8 cellular contexts compared by ENCODE assay signal in the genomic region with DNA sequence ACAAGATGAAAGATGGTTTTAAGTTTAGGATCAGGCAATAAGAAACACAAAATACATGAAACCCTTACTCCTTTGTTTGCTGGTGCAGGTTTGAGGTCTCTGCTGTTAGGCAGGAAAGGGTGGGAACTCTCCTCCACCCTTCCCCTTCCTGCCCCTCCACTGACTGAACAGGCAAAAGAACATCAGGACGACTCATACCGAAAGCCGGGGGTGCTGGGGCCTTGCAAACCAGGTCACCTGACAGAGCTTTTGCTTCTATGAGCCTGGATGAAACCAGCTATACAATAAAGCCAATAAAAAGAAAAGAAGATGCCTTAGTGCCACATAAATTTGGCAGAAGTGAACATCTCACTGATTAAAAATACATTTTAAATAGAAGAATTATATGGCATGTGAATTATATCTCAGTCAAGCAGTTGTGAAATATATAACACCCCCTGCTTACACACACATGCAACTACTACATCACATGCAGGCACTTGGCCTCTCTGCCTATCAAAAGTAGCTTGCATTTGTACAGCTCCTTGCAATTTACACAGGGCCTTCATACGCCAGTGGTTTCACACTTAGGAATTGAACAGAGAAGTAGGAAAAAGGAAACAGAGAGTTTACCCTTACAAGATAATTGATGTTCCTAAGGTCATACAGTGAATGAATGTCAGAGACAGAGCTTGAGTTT.
A peak's percentile ranks its signal among the peaks of the same experiment; 100 is the strongest.
DNase-seq lines count a peak whose midpoint lies in the region; ATAC-seq and TF ChIP-seq lines count a peak whose summit lies in the region.

No MANE protein-coding gene starts in this region.

- intact Hi-C loops in upper lobe of right lung (cut with DNase I) (no loop called here), Caco-2 (cut with micrococcal nuclease; ENCODE audit: unreplicated experiment) (no loop called here)

- H3K9ac ChIP-seq in BLaER1 treated with 17β-estradiol and CSF1 and Interleukin-3, amounts not matched to agents 10 nM and 100 nM: no peak overlapping the region; a peak in 1 of 22 replicates

- H4K20me1 ChIP-seq in BLaER1 treated with 17β-estradiol and CSF1 and Interleukin-3, amounts not matched to agents 10 nM and 100 nM: no peaks in the 10 kb centered on the region

- H3K4me2 ChIP-seq in BLaER1 treated with 17β-estradiol and CSF1 and Interleukin-3, amounts not matched to agents 10 nM and 100 nM: peak overlapping the region; percentile 49 to 80 (median 64)

- no TSS peak for BruUV-seq in Caco-2 (replicated peaks; lab: Mats Ljungman, UMichigan)

- POLR2A ChIA-PET in Caco-2 (lab: Charles Lee): no interaction called here

- no peak for TF ChIP-seq CTCF in upper lobe of right lung (IDR thresholded peaks at IDR 0.05)
- no peak for TF ChIP-seq CTCF in Caco-2 (IDR thresholded peaks at IDR 0.05; ENCODE audit: insufficient read depth in 1 of 2, low read depth in 1 of 2, low read length in 1 of 2, severe bottlenecking in 1 of 2, unreplicated experiment in 1 of 2)

- H3K9me3 ChIP-seq in BLaER1 treated with 17β-estradiol and CSF1 and Interleukin-3, amounts not matched to agents 10 nM and 100 nM (replicated peaks in 1 of 11): peaks cover 0 to 3% (median 0%) of the 10 kb centered on the region in 11 experiments; a peak in 1 of 22 replicates
- H3K9me3 ChIP-seq in upper lobe of right lung (no peaks in the 10 kb centered on the region), Caco-2 (no peaks in the 10 kb centered on the region)

- peaks cover 29 to 69% (median 48%) of the 10 kb centered on the region in 10 experiments for H3K4me1 ChIP-seq in BLaER1 treated with 17β-estradiol and CSF1 and Interleukin-3, amounts not matched to agents 10 nM and 100 nM
- H3K4me1 ChIP-seq in upper lobe of right lung (peaks cover 7% of the 10 kb centered on the region), Caco-2 (no peaks in the 10 kb centered on the region)

- no peak overlapping the region for H3K27ac Mint-ChIP-seq in Caco-2 (ENCODE audit: unreplicated experiment)

- DNase-seq in activated CD8-positive, alpha-beta memory T cell treated with anti-CD3 and anti-CD28 coated beads, Interleukin-2, amount 50 U/mL, for 24 hours (ENCODE audit: extremely low read depth): peak; percentile 63
- peak; percentile 34 for DNase-seq in left kidney (ENCODE audit: low read depth, low spot score)
- no peak for DNase-seq in upper lobe of right lung
- DNase-seq in Caco-2: no peak
- DNase-seq in H4 (ENCODE audit: low spot score): no peak

- peak; percentile 82 for ATAC-seq in GM21367 (IDR thresholded peaks at IDR 0.05; ENCODE audit: unreplicated experiment)
- peak; percentile 97 for ATAC-seq in HG03571 (IDR thresholded peaks at IDR 0.05; ENCODE audit: unreplicated experiment)
- peak; percentile 82 for ATAC-seq in upper lobe of right lung

- CTCF ChIA-PET in Caco-2 (lab: Charles Lee): no interaction called here

- no peak overlapping the region for H3K4me3 Mint-ChIP-seq in Caco-2 (ENCODE audit: unreplicated experiment)

- H3K36me3 Mint-ChIP-seq in Caco-2 (ENCODE audit: insufficient read depth, unreplicated experiment): no peaks in the 10 kb centered on the region

- peak overlapping the region in 6 of 11 experiments; percentile 8 to 49 (median 21); a peak in 8 of 22 replicates for H3K27ac ChIP-seq in BLaER1 treated with 17β-estradiol and CSF1 and Interleukin-3, amounts not matched to agents 10 nM and 100 nM
- H3K27ac ChIP-seq in upper lobe of right lung: peak overlapping the region; percentile 38

- no peaks in the 10 kb centered on the region for H3K9me3 Mint-ChIP-seq in Caco-2 (ENCODE audit: unreplicated experiment)

- H3K4me3 ChIP-seq in BLaER1 treated with 17β-estradiol and CSF1 and Interleukin-3, amounts not matched to agents 10 nM and 100 nM: 0 out of 20 replicates have a peak overlapping the region, but pooled peaks of 1 of the 10 experiments have one; percentile 12
- H3K4me3 ChIP-seq in upper lobe of right lung: no peak overlapping the region
- H3K4me3 ChIP-seq in Caco-2 (ENCODE audit: low read depth, low read length): no peak overlapping the region

- peaks cover 0 to 13% (median 0%) of the 10 kb centered on the region in 11 experiments; a peak in 1 of 22 replicates for H3K27me3 ChIP-seq in BLaER1 treated with 17β-estradiol and CSF1 and Interleukin-3, amounts not matched to agents 10 nM and 100 nM
- H3K27me3 ChIP-seq in upper lobe of right lung: no peaks in the 10 kb centered on the region
- no peaks in the 10 kb centered on the region for H3K27me3 ChIP-seq in Caco-2 (replicated peaks; ENCODE audit: control insufficient read depth, insufficient read depth, low read length)

- H3K4me1 Mint-ChIP-seq in Caco-2 (ENCODE audit: low read depth, unreplicated experiment): no peaks in the 10 kb centered on the region

- no peaks in the 10 kb centered on the region for H3K36me3 ChIP-seq in BLaER1 treated with 17β-estradiol and CSF1 and Interleukin-3, amounts not matched to agents 10 nM and 100 nM
- H3K36me3 ChIP-seq in upper lobe of right lung: no peaks in the 10 kb centered on the region
- H3K36me3 ChIP-seq in Caco-2 (ENCODE audit: control insufficient read depth, insufficient read depth, low read length): no peaks in the 10 kb centered on the region

- H3K27me3 Mint-ChIP-seq in Caco-2 (ENCODE audit: insufficient read depth, unreplicated experiment): peaks cover 11% of the 10 kb centered on the region

Comparison
In these comparisons a context has a peak if more than half of its experiments do, and no peak if none do; other contexts are left out.
1. DNase-seq: peak in activated CD8-positive, alpha-beta memory T cell treated with anti-CD3 and anti-CD28 coated beads, Interleukin-2, amount 50 U/mL, for 24 hours (single experiment) and left kidney (single experiment); none in upper lobe of right lung (single experiment), Caco-2 (0 of 2) and H4 (single experiment).
2. Peak in every context shown above with its lines, with median percentiles within 50 percentile points of each other: ATAC-seq.